In the genomic region with DNA sequence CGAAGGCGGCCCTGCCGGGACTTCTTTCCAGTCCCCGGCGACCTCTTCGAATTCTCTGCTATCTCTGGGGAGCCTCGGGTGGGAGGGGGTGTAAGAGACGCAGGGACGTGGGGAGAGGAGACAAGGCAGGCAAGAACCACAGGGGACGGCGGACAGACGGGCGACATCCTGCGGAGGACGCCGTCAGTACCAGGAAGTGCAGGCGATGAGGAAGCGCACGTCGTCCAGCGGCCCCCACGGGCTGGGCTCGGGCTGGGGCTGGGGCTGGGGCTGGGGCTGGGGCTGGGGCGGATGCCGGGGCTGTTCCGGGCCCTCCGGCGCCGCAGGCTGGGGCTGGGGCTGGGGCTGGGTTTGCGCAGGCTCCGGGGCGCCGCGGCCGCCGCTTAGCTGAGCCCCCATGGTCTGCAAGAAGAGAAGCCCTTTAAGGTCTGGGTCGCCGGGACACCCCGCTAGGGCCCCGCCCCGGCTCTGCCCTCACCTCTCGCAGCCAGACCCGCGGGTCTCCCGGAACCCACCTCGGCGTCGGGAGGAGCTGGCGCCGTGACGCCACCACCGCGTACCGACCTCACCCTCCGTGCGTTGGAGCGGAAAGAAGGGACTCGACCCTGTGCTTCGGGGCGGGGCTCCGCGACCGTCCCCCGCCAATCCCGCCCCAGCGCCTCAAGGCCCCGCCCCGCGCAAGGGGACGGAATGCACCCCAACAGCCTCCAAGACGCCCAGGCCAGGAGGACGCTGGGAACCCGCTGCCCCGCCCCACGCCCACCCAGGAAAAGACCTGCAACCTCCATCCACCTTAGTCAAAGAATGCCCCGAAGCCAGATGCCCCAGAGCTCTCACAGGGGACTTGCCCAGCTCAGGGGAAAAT, we compare ENCODE assay signal across 8 cellular contexts. TPM values are rescaled to one million over a fixed set of nuclear protein-coding genes. Genes with fewer than 3 reads are reported as not detected.
DNase-seq lines count a peak whose midpoint lies in the region; ATAC-seq and TF ChIP-seq lines count a peak whose summit lies in the region.

A gene (minus strand): TSS at position 592 of the 865 bp plus-strand sequence. CDS start 193 bp downstream, at position 399.

- H3K9me3 ChIP-seq in BLaER1 treated with 17β-estradiol and CSF1 and Interleukin-3, amounts not matched to agents 10 nM and 100 nM (replicated peaks in 1 of 11) = no peaks in the 10 kb centered on the region
- no peaks in the 10 kb centered on the region for H3K9me3 ChIP-seq in lung (ENCODE audit: control insufficient read depth in 2 of 2, insufficient read depth in 1 of 2, low read length in 1 of 2)

- H3K36me3 ChIP-seq in BLaER1 treated with 17β-estradiol and CSF1 and Interleukin-3, amounts not matched to agents 10 nM and 100 nM = peaks cover 62 to 83% (median 78%) of the 10 kb centered on the region in 11 experiments
- peaks cover 3 to 42% of the 10 kb centered on the region in 2 donors for H3K36me3 ChIP-seq in lung (ENCODE audit: control insufficient read depth in 2 of 2, insufficient read depth in 2 of 2, low read length in 2 of 2)

- H3K4me1 ChIP-seq in BLaER1 treated with 17β-estradiol and CSF1 and Interleukin-3, amounts not matched to agents 10 nM and 100 nM = peaks cover 11 to 47% (median 17%) of the 10 kb centered on the region in 10 experiments
- H3K4me1 ChIP-seq in lung (ENCODE audit: control insufficient read depth in 2 of 2, insufficient read depth in 2 of 2, low read length in 2 of 2) = peaks cover 3 to 6% of the 10 kb centered on the region in 2 donors

- peaks cover 44% of the 10 kb centered on the region for H3K36me3 Mint-ChIP-seq in activated CD8-positive, alpha-beta T cell treated with anti-CD3 and anti-CD28 coated beads, Interleukin-2, amount 10 ng/mL, durations not matched to agents 7 days and 5 days (ENCODE audit: low read depth)

- peak within 1 kb of the TSS; percentile 88 to 97 (median 93) for H3K9ac ChIP-seq in BLaER1 treated with 17β-estradiol and CSF1 and Interleukin-3, amounts not matched to agents 10 nM and 100 nM

- no peaks in the 10 kb centered on the region for H3K9me3 Mint-ChIP-seq in activated CD8-positive, alpha-beta T cell treated with anti-CD3 and anti-CD28 coated beads, Interleukin-2, amount 10 ng/mL, durations not matched to agents 7 days and 5 days (ENCODE audit: insufficient read depth)

- peak within 1 kb of the TSS; percentile 99 for H3K27ac Mint-ChIP-seq in activated CD8-positive, alpha-beta T cell treated with anti-CD3 and anti-CD28 coated beads, Interleukin-2, amount 10 ng/mL, durations not matched to agents 7 days and 5 days

- peak within 1 kb of the TSS; percentile 95 for H3K4me3 Mint-ChIP-seq in activated CD8-positive, alpha-beta T cell treated with anti-CD3 and anti-CD28 coated beads, Interleukin-2, amount 10 ng/mL, durations not matched to agents 7 days and 5 days

- H3K4me1 Mint-ChIP-seq in activated CD8-positive, alpha-beta T cell treated with anti-CD3 and anti-CD28 coated beads, Interleukin-2, amount 10 ng/mL, durations not matched to agents 7 days and 5 days (ENCODE audit: low read depth) = peaks cover 35% of the 10 kb centered on the region

- ATAC-seq in HG03378 (IDR thresholded peaks at IDR 0.05; ENCODE audit: unreplicated experiment) = peak; percentile 55
- peak; percentile 91 for ATAC-seq in activated CD8-positive, alpha-beta T cell treated with anti-CD3 and anti-CD28 coated beads, Interleukin-2, amount 10 ng/mL, durations not matched to agents 7 days and 5 days
- peak; percentile 93 for ATAC-seq in lung (ENCODE audit: insufficient read depth, low FRiP score)

- DNase-seq in NCI-H748 (lab: John Stamatoyannopoulos, UW; ENCODE audit: unreplicated experiment) = peak; percentile 94
- DNase-seq in activated CD8-positive, alpha-beta T cell treated with anti-CD3 and anti-CD28 coated beads, Interleukin-2, amount 10 ng/mL, durations not matched to agents 7 days and 5 days = peak; percentile 94
- peak; percentile 87 for DNase-seq in effector CD4-positive, alpha-beta T cell
- peak; percentile 91 for DNase-seq in lung (ENCODE audit: low spot score)
- DNase-seq in stimulated activated CD4-positive, alpha-beta T cell treated with anti-CD3 and anti-CD28 coated beads, TNF-alpha, amount 100 ng/mL, for 24 hours (ENCODE audit: low read depth in 3 of 3) = peak; percentile 70 to 91 (median 80)

- H3K27me3 ChIP-seq in BLaER1 treated with 17β-estradiol and CSF1 and Interleukin-3, amounts not matched to agents 10 nM and 100 nM = no peaks in the 10 kb centered on the region
- H3K27me3 ChIP-seq in lung (ENCODE audit: control insufficient read depth, insufficient read depth) = no peaks in the 10 kb centered on the region

- POLR2A ChIA-PET in activated CD8-positive, alpha-beta T cell treated with anti-CD3 and anti-CD28 coated beads, Interleukin-2, amount 10 ng/mL, durations not matched to agents 7 days and 5 days (lab: Charles Lee) = interaction anchor here (0.5 to 3.0 kb wide), 18 partner anchors 9 to 676 kb away, joined by 3 to 11 read pairs (median 4); a partner anchor contains a TSS

- H3K27me3 Mint-ChIP-seq in activated CD8-positive, alpha-beta T cell treated with anti-CD3 and anti-CD28 coated beads, Interleukin-2, amount 10 ng/mL, durations not matched to agents 7 days and 5 days (ENCODE audit: low read depth) = no peaks in the 10 kb centered on the region

- peak; percentile 86 for TF ChIP-seq POLR2A in GM19099 (IDR thresholded peaks at IDR 0.05; ENCODE audit: extremely low read depth, insufficient read length, low read depth)

- H3K4me2 ChIP-seq in BLaER1 treated with 17β-estradiol and CSF1 and Interleukin-3, amounts not matched to agents 10 nM and 100 nM = peak within 1 kb of the TSS; percentile 86 to 100 (median 96)

- WGBS in lung, 2 donors = 0 to 1% methylated on average over 59 to 76 of the region's 76 CpGs

- H3K27ac ChIP-seq in BLaER1 treated with 17β-estradiol and CSF1 and Interleukin-3, amounts not matched to agents 10 nM and 100 nM = peak within 1 kb of the TSS; percentile 81 to 96 (median 91)
- H3K27ac ChIP-seq in lung (ENCODE audit: low read depth in 1 of 2, low read length in 1 of 2) = peak within 1 kb of the TSS; percentile 95 to 98

- CTCF ChIA-PET in activated CD8-positive, alpha-beta T cell treated with anti-CD3 and anti-CD28 coated beads, Interleukin-2, amount 10 ng/mL, durations not matched to agents 7 days and 5 days (lab: Charles Lee) = interaction anchor here (0.7 to 3.9 kb wide), 6 partner anchors 18 to 181 kb away, joined by 3 to 29 read pairs (median 6); a partner anchor contains a TSS

- TF ChIP-seq CTCF in lung (IDR thresholded peaks at IDR 0.05; ENCODE audit: control extremely low read depth, extremely low read depth) = no peak

- H3K4me3 ChIP-seq in BLaER1 treated with 17β-estradiol and CSF1 and Interleukin-3, amounts not matched to agents 10 nM and 100 nM = peak within 1 kb of the TSS; percentile 64 to 95 (median 84)
- H3K4me3 ChIP-seq in lung = peak within 1 kb of the TSS; percentile 78

- peaks cover 16 to 78% (median 50%) of the 10 kb centered on the region in 11 experiments; a peak in 19 of 22 replicates for H4K20me1 ChIP-seq in BLaER1 treated with 17β-estradiol and CSF1 and Interleukin-3, amounts not matched to agents 10 nM and 100 nM

RNA-seq across cellular contexts. Expression of the gene that starts here (rescaled TPM):
- total RNA-seq in activated CD8-positive, alpha-beta T cell treated with anti-CD3 and anti-CD28 coated beads, Interleukin-2, amount 10 ng/mL, durations not matched to agents 7 days and 5 days = 10 to 100 TPM; 42.0 to 43.1 TPM
- total RNA-seq in lung = 100 to 1,000 TPM in 1 of 2 donors, 10 to 100 TPM in 1; 32.1 to 117 TPM
- polyA plus RNA-seq in lung = 100 to 1,000 TPM in 1 of 2 donors, 10 to 100 TPM in 1; 27.8 to 106 TPM

Comparison
In these comparisons a context has a peak if more than half of its experiments do, and no peak if none do; other contexts are left out.
1. Peak in every context shown above with its lines: DNase-seq, ATAC-seq, H3K4me3 ChIP-seq and H3K27ac ChIP-seq.